Comparison of ENCODE assay signal across 7 cellular contexts in genomic region chr22:41697126-41697775, GRCh38. TPM values are rescaled to one million over a fixed set of nuclear protein-coding genes. Genes with fewer than 3 reads are reported as not detected.
A peak's percentile ranks its signal among the peaks of the same experiment; 100 is the strongest.
DNase-seq lines count a peak whose midpoint lies in the region; ATAC-seq and FAIRE-seq lines count a peak whose summit lies in the region.

No MANE protein-coding gene starts in this region.

- no peaks in the 10 kb centered on the region for H3K4me1 ChIP-seq in right cardiac atrium (ENCODE audit: control insufficient read depth, insufficient read depth, low read length)

- WGBS in right cardiac atrium, result 24% methylated on average over 12 of the region's 12 CpGs

- ATAC-seq in GM18511 (IDR thresholded peaks at IDR 0.05; ENCODE audit: unreplicated experiment) (peak; percentile 75), right cardiac atrium (peak; percentile 78 to 85)

- DNase-seq in NCI-H146 treated with DMSO at 0.1 percent for 48 hours (lab: John Stamatoyannopoulos, UW; ENCODE audit: unreplicated experiment) (peak; percentile 66), amniotic epithelial cell (ENCODE audit: low read depth) (peak; percentile 73), right cardiac atrium (peak; percentile 92 to 98 (median 96)), putamen (ENCODE audit: low spot score) (peak; percentile 83), urothelium cell line (ENCODE audit: low spot score) (peak; percentile 90)

- H3K9me3 ChIP-seq in right cardiac atrium (ENCODE audit: control insufficient read depth, low read length), result no peaks in the 10 kb centered on the region

- no peaks in the 10 kb centered on the region for H3K36me3 Mint-ChIP-seq in T-helper 1 cell treated with Interleukin-12 subunit alpha and Interleukin-12 subunit beta and Interleukin-4 antibody, amounts not matched to agents 30 μg/mL and 1 μg/mL, for 36 hours (ENCODE audit: low read depth)

- FAIRE-seq in urothelium cell line (lab: Jason Lieb, UNC), result no peak

- H3K27me3 Mint-ChIP-seq in T-helper 1 cell treated with Interleukin-12 subunit alpha and Interleukin-12 subunit beta and Interleukin-4 antibody, amounts not matched to agents 30 μg/mL and 1 μg/mL, for 36 hours (ENCODE audit: low read depth), result no peaks in the 10 kb centered on the region

- H3K4me3 ChIP-seq in right cardiac atrium (ENCODE audit: low read length), result peak overlapping the region; percentile 33

- H3K27ac ChIP-seq in right cardiac atrium (ENCODE audit: low read length), result peak overlapping the region; percentile 37

- H3K27me3 ChIP-seq in right cardiac atrium (ENCODE audit: control insufficient read depth, insufficient read depth), result no peaks in the 10 kb centered on the region

- H3K4me1 Mint-ChIP-seq in T-helper 1 cell treated with Interleukin-12 subunit alpha and Interleukin-12 subunit beta and Interleukin-4 antibody, amounts not matched to agents 30 μg/mL and 1 μg/mL, for 36 hours (ENCODE audit: low read depth), result peaks cover 11% of the 10 kb centered on the region

- H3K4me3 Mint-ChIP-seq in T-helper 1 cell treated with Interleukin-12 subunit alpha and Interleukin-12 subunit beta and Interleukin-4 antibody, amounts not matched to agents 30 μg/mL and 1 μg/mL, for 36 hours, result peak overlapping the region; percentile 47

- H3K9me3 Mint-ChIP-seq in T-helper 1 cell treated with Interleukin-12 subunit alpha and Interleukin-12 subunit beta and Interleukin-4 antibody, amounts not matched to agents 30 μg/mL and 1 μg/mL, for 36 hours, result no peaks in the 10 kb centered on the region

- peak overlapping the region; percentile 78 for H3K27ac Mint-ChIP-seq in T-helper 1 cell treated with Interleukin-12 subunit alpha and Interleukin-12 subunit beta and Interleukin-4 antibody, amounts not matched to agents 30 μg/mL and 1 μg/mL, for 36 hours

- intact Hi-C loops in right cardiac atrium (cut with DNase I), result loop anchor here in 3 of 4 donors (2.0 to 5.0 kb wide), 3 partner anchors 244 to 246 kb away; no protein-coding TSS in a partner anchor

RNA-seq across cellular contexts. Expression of gene MEI1, which starts 2.1 kb away (rescaled TPM):
- total RNA-seq in right cardiac atrium, result 1 to 10 TPM in 2 of 4 donors, under 1 TPM in 2; 0.64 to 1.3 (median 1.1) TPM
- 0.34 TPM for polyA plus RNA-seq in right cardiac atrium

RNA-seq across cellular contexts. Expression of gene SNU13, which starts 8.6 kb away (rescaled TPM):
- 100 to 1,000 TPM; 195 to 233 (median 216) TPM for total RNA-seq in right cardiac atrium
- polyA plus RNA-seq in right cardiac atrium, result 246 TPM

Comparison
In these comparisons a context has a peak if more than half of its experiments do, and no peak if none do; other contexts are left out.
1. Peak in every context shown above with its lines: DNase-seq, ATAC-seq, H3K4me3 ChIP-seq and H3K27ac ChIP-seq.